ENCODE assay signal across 30 cellular contexts in the genomic region with DNA sequence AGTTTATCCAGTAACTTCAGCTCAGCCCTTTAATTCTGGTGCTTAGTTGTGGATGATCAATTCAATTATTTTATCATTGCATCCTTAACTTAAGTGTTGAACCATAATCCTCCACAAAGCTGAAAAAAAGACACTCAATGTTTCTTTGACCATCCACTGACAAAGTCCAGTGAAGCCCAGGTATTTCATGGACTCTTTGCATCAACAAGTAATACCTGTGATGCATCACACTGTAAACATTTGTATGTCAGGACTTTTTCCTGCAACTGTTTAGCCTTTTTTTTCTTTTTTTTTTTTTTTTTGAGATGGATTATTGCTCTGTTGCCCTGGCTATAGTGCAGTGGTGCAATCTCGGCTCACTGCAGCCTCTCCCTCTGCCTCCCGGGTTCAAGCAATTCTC.
"Had no signal": no experiment of that assay in that cellular context is flagged by ENCODE, and none has a peak within 500 bp of the region (broad histone marks: within the 10 kb centered on the region; RNA-seq: fewer than 3 reads in every experiment).

No MANE protein-coding gene starts in this region.

- H3K9me3 ChIP-seq: ovary, psoas muscle, spleen, suprapubic skin, testis, tibial nerve, upper lobe of left lung, vagina had no signal

- ATAC-seq: naive thymus-derived CD4-positive, alpha-beta T cell; natural killer cell; psoas muscle; right cardiac atrium; sciatic nerve; stimulated activated memory B cell treated with anti-CD40 and anti-IgM and Interleukin-4, amounts not matched to agents 10 μg/mL and 1 μg/mL and 100 μg/mL, for 72 hours; stimulated activated naive CD8-positive, alpha-beta T cell treated with anti-CD3 and anti-CD28 coated beads, Interleukin-15, amount 100 ng/mL, for 72 hours; stimulated activated naive CD8-positive, alpha-beta T cell treated with anti-CD3 and anti-CD28 coated beads, Interleukin-15, Interleukin-2, amounts not matched to agents 100 U/mL and 50 U/mL, for 24 hours had no signal

- FAIRE-seq: urothelium cell line had no signal

- DNase-seq: naive thymus-derived CD4-positive, alpha-beta T cell; natural killer cell; occipital lobe; ovary; posterior cingulate gyrus; psoas muscle; right cardiac atrium; spleen; stimulated activated CD4-positive, alpha-beta T cell treated with anti-CD3 and anti-CD28 coated beads, Interleukin-12 subunit alpha, Interleukin-12 subunit beta, amount 100 ng/mL, for 4 hours; stimulated activated CD4-positive, alpha-beta T cell treated with anti-CD3 and anti-CD28 coated beads, Interleukin-1b, Interleukin-23, amount 100 ng/mL, for 48 hours; stimulated activated CD4-positive, alpha-beta T cell treated with anti-CD3 and anti-CD28 coated beads, Interleukin-4, amount 100 ng/mL, for 1 hour; stimulated activated CD4-positive, alpha-beta T cell treated with anti-CD3 and anti-CD28 coated beads, Interleukin-4, amount 100 ng/mL, for 4 hours; stimulated activated CD8-positive, alpha-beta memory T cell treated with anti-CD3 and anti-CD28 coated beads, Interleukin-4, amount 100 ng/mL, for 48 hours; stimulated activated naive CD4-positive, alpha-beta T cell; stimulated activated naive CD8-positive, alpha-beta T cell treated with anti-CD3 and anti-CD28 coated beads, Interleukin-15, amount 100 ng/mL, for 72 hours; stimulated activated naive CD8-positive, alpha-beta T cell treated with anti-CD3 and anti-CD28 coated beads, Interleukin-15, Interleukin-2, amounts not matched to agents 100 U/mL and 50 U/mL, for 24 hours; substantia nigra; testis; trophoblast cell; upper lobe of left lung had no signal

- H3K27ac ChIP-seq: neural progenitor cell, ovary, parathyroid adenoma, psoas muscle, skin epidermis, spleen, suprapubic skin, testis, tibial nerve, upper lobe of left lung, vagina had no signal

- H2AFZ ChIP-seq: neural progenitor cell, parathyroid adenoma had no signal

- H3K4me3 ChIP-seq: neural progenitor cell, ovary, psoas muscle, skin epidermis, smooth muscle cell, spleen, suprapubic skin, testis, tibial nerve, upper lobe of left lung, vagina had no signal

- H3K4me2 ChIP-seq: neural progenitor cell, smooth muscle cell had no signal

- H3K27me3 ChIP-seq: ovary, spleen, suprapubic skin, testis, tibial nerve, upper lobe of left lung, vagina had no signal

- H3K79me2 ChIP-seq: parathyroid adenoma had no signal

- H3K36me3 ChIP-seq: neural progenitor cell, ovary, spleen, suprapubic skin, tibial nerve, upper lobe of left lung, vagina had no signal

- H3K4me1 ChIP-seq: psoas muscle had no signal

- H3K9ac ChIP-seq: neural progenitor cell, parathyroid adenoma had no signal
